Comparison of ENCODE assay signal across 9 cellular contexts in genomic region chr6:139474145-139475108, GRCh38.
DNase-seq lines count a peak whose midpoint lies in the region; ATAC-seq, FAIRE-seq and TF ChIP-seq lines count a peak whose summit lies in the region.
"Had no signal": no experiment of that assay in that cellular context is flagged by ENCODE, and none has a peak within 500 bp of the region (broad histone marks: within the 10 kb centered on the region; RNA-seq: fewer than 3 reads in every experiment).

No MANE protein-coding gene starts in this region.

- peak overlapping the region; percentile 27 for H3K4me3 Mint-ChIP-seq in activated T-helper 17 cell treated with anti-CD3 and anti-CD28 coated beads, Interleukin-2, amount 50 U/mL, for 72 hours

- H3K4me1 ChIP-seq in HUES64 (ENCODE audit: insufficient read depth, low read length) (peaks cover 59% of the 10 kb centered on the region), kidney (ENCODE audit: control insufficient read depth in 1 of 2, insufficient read depth in 1 of 2, low read depth in 1 of 2, low read length in 2 of 2) (peaks cover 12 to 19% of the 10 kb centered on the region in 2 donors), uterus (peaks cover 0 to 11% of the 10 kb centered on the region in 2 donors)

- peak; percentile 56 for FAIRE-seq in kidney (lab: Jason Lieb, UNC)

- no peaks in the 10 kb centered on the region for H3K36me3 Mint-ChIP-seq in activated T-helper 17 cell treated with anti-CD3 and anti-CD28 coated beads, Interleukin-2, amount 50 U/mL, for 72 hours (ENCODE audit: low read depth)

- H3K27me3 ChIP-seq in HUES64 (ENCODE audit: insufficient read depth, low read length) (no peaks in the 10 kb centered on the region), uterus (no peaks in the 10 kb centered on the region)

- no peak overlapping the region for H3K27ac Mint-ChIP-seq in activated T-helper 17 cell treated with anti-CD3 and anti-CD28 coated beads, Interleukin-2, amount 50 U/mL, for 72 hours

- H3K9ac ChIP-seq in HUES64 (ENCODE audit: low read depth, low read length) (peak overlapping the region; percentile 65), kidney (ENCODE audit: low read length in 2 of 2) (peak overlapping the region in 1 of 2 donors; percentile 52)

- no peaks in the 10 kb centered on the region for H3K27me3 Mint-ChIP-seq in activated T-helper 17 cell treated with anti-CD3 and anti-CD28 coated beads, Interleukin-2, amount 50 U/mL, for 72 hours

- peak overlapping the region; percentile 23 for H3K4me3 ChIP-seq in HUES64 (ENCODE audit: low read length)
- peak overlapping the region; percentile 53 to 62 for H3K4me3 ChIP-seq in kidney (ENCODE audit: low read length in 2 of 2)
- peak overlapping the region in 1 of 2 donors; percentile 8 for H3K4me3 ChIP-seq in uterus

- intact Hi-C loops in kidney (cut with DNase I) (no loop called here), uterus (cut with DNase I; ENCODE audit: low total_unique reads) (no loop called here)

- no peaks in the 10 kb centered on the region for H3K9me3 Mint-ChIP-seq in activated T-helper 17 cell treated with anti-CD3 and anti-CD28 coated beads, Interleukin-2, amount 50 U/mL, for 72 hours

- H3K36me3 ChIP-seq in HUES64 (ENCODE audit: insufficient read depth, low read length) (no peaks in the 10 kb centered on the region), kidney (ENCODE audit: control insufficient read depth in 1 of 2, insufficient read depth in 2 of 2, low read length in 2 of 2) (no peaks in the 10 kb centered on the region), uterus (no peaks in the 10 kb centered on the region)

- 16% methylated on average over 7 of the region's 7 CpGs for WGBS in HUES64

- H3K27ac ChIP-seq in HUES64 (ENCODE audit: low read depth, low read length) (peak overlapping the region; percentile 90), kidney (ENCODE audit: low read depth in 2 of 2, low read length in 2 of 2) (peak overlapping the region; percentile 63 to 65), uterus (peak overlapping the region; percentile 68 to 81)
- H3K27ac ChIP-seq: 22Rv1 had no signal

- DNase-seq in DMS79 treated with DMSO at 0.1 percent for 48 hours (lab: John Stamatoyannopoulos, UW): peak; percentile 14
- no peak for DNase-seq in DMS79 (lab: John Stamatoyannopoulos, UW)
- DNase-seq in kidney: no peak
- no peak for DNase-seq in uterus
- no peak for DNase-seq in COLO668 (lab: John Stamatoyannopoulos, UW; ENCODE audit: unreplicated experiment)

- TF ChIP-seq CTCF in kidney (IDR thresholded peaks at IDR 0.05; ENCODE audit: borderline replicate concordance, extremely low read depth, insufficient read depth) (no peak), uterus (IDR thresholded peaks at IDR 0.05) (no peak)

- H3K9me3 ChIP-seq in HUES64 (ENCODE audit: insufficient read depth, low read depth, low read length): no peaks in the 10 kb centered on the region
- H3K9me3 ChIP-seq in kidney (ENCODE audit: control insufficient read depth in 1 of 2, low read length in 2 of 2): no peaks in the 10 kb centered on the region
- H3K9me3 ChIP-seq in uterus: no peaks in the 10 kb centered on the region

- no peak for TF ChIP-seq POLR2A in uterus (IDR thresholded peaks at IDR 0.05)

- H3K4me1 Mint-ChIP-seq in activated T-helper 17 cell treated with anti-CD3 and anti-CD28 coated beads, Interleukin-2, amount 50 U/mL, for 72 hours: peaks cover 11% of the 10 kb centered on the region

- ATAC-seq in activated T-helper 17 cell treated with anti-CD3 and anti-CD28 coated beads, Interleukin-2, amount 50 U/mL, for 72 hours (replicated peaks): peak; percentile 24
- no peak for ATAC-seq in HG03457 (IDR thresholded peaks at IDR 0.05; ENCODE audit: unreplicated experiment)
